In genomic region chrX:110444996-110445395, GRCh38 we compare ENCODE assay signal across 27 cellular contexts.
"Had no signal": no experiment of that assay in that cellular context is flagged by ENCODE, and none has a peak within 500 bp of the region (broad histone marks: within the 10 kb centered on the region; RNA-seq: fewer than 3 reads in every experiment).

No MANE protein-coding gene starts in this region.

- ATAC-seq: activated CD4-positive, CD25-positive, alpha-beta regulatory T cell treated with anti-CD3 and anti-CD28 coated beads, Interleukin-2, amount 50 U/mL, for 24 hours; naive thymus-derived CD4-positive, alpha-beta T cell; psoas muscle; stimulated activated naive B cell treated with anti-CD40 and anti-IgM and Interleukin-4, amounts not matched to agents 10 μg/mL and 1 μg/mL and 100 μg/mL, for 72 hours had no signal

- H3K79me2 ChIP-seq: parathyroid adenoma had no signal

- H3K9me3 ChIP-seq: psoas muscle, sigmoid colon, stomach, thyroid gland, upper lobe of left lung had no signal

- H3K9me3 Mint-ChIP-seq: activated CD4-positive, alpha-beta memory T cell treated with anti-CD3 and anti-CD28 coated beads for 36 hours; activated naive CD4-positive, alpha-beta T cell treated with anti-CD3 and anti-CD28 coated beads, Interleukin-2, amount 10 ng/mL, durations not matched to agents 7 days and 5 days; activated naive CD8-positive, alpha-beta T cell treated with anti-CD3 and anti-CD28 coated beads, Interleukin-2, amount 10 ng/mL, durations not matched to agents 7 days and 5 days; activated T-cell treated with anti-CD3 and anti-CD28 coated beads, Interleukin-2, amount 50 U/mL, for 24 hours; naive thymus-derived CD4-positive, alpha-beta T cell; neural crest cell; stimulated activated naive B cell treated with anti-CD40 and anti-IgM and Interleukin-4, amounts not matched to agents 10 μg/mL and 1 μg/mL and 100 μg/mL, for 72 hours had no signal

- H3K4me3 Mint-ChIP-seq: activated CD4-positive, alpha-beta memory T cell treated with anti-CD3 and anti-CD28 coated beads for 36 hours; activated naive CD4-positive, alpha-beta T cell treated with anti-CD3 and anti-CD28 coated beads, Interleukin-2, amount 10 ng/mL, durations not matched to agents 7 days and 5 days; activated naive CD8-positive, alpha-beta T cell treated with anti-CD3 and anti-CD28 coated beads, Interleukin-2, amount 10 ng/mL, durations not matched to agents 7 days and 5 days; activated T-cell treated with anti-CD3 and anti-CD28 coated beads, Interleukin-2, amount 50 U/mL, for 24 hours; naive thymus-derived CD4-positive, alpha-beta T cell; neural crest cell; stimulated activated naive B cell treated with anti-CD40 and anti-IgM and Interleukin-4, amounts not matched to agents 10 μg/mL and 1 μg/mL and 100 μg/mL, for 72 hours had no signal

- H3K27ac Mint-ChIP-seq: activated CD4-positive, alpha-beta memory T cell treated with anti-CD3 and anti-CD28 coated beads for 36 hours; activated naive CD4-positive, alpha-beta T cell treated with anti-CD3 and anti-CD28 coated beads, Interleukin-2, amount 10 ng/mL, durations not matched to agents 7 days and 5 days; activated naive CD8-positive, alpha-beta T cell treated with anti-CD3 and anti-CD28 coated beads, Interleukin-2, amount 10 ng/mL, durations not matched to agents 7 days and 5 days; activated T-cell treated with anti-CD3 and anti-CD28 coated beads, Interleukin-2, amount 50 U/mL, for 24 hours; naive thymus-derived CD4-positive, alpha-beta T cell; stimulated activated naive B cell treated with anti-CD40 and anti-IgM and Interleukin-4, amounts not matched to agents 10 μg/mL and 1 μg/mL and 100 μg/mL, for 72 hours had no signal

- H3K4me1 Mint-ChIP-seq: activated naive CD4-positive, alpha-beta T cell treated with anti-CD3 and anti-CD28 coated beads, Interleukin-2, amount 10 ng/mL, durations not matched to agents 7 days and 5 days; activated naive CD8-positive, alpha-beta T cell treated with anti-CD3 and anti-CD28 coated beads, Interleukin-2, amount 10 ng/mL, durations not matched to agents 7 days and 5 days had no signal

- H3K9ac ChIP-seq: parathyroid adenoma had no signal

- H3K36me3 ChIP-seq: brain microvascular endothelial cell, sigmoid colon, stomach, thyroid gland, upper lobe of left lung had no signal

- H3K27ac ChIP-seq: brain microvascular endothelial cell, parathyroid adenoma, psoas muscle, sigmoid colon, stomach, thyroid gland, upper lobe of left lung, VCaP had no signal

- FAIRE-seq: astrocyte, small intestine had no signal

- H3K4me3 ChIP-seq: psoas muscle, sigmoid colon, stomach, thyroid gland, upper lobe of left lung had no signal

- H2AFZ ChIP-seq: parathyroid adenoma had no signal

- H3K36me3 Mint-ChIP-seq: activated CD4-positive, alpha-beta memory T cell treated with anti-CD3 and anti-CD28 coated beads for 36 hours; activated naive CD4-positive, alpha-beta T cell treated with anti-CD3 and anti-CD28 coated beads, Interleukin-2, amount 10 ng/mL, durations not matched to agents 7 days and 5 days; activated naive CD8-positive, alpha-beta T cell treated with anti-CD3 and anti-CD28 coated beads, Interleukin-2, amount 10 ng/mL, durations not matched to agents 7 days and 5 days; naive thymus-derived CD4-positive, alpha-beta T cell; stimulated activated naive B cell treated with anti-CD40 and anti-IgM and Interleukin-4, amounts not matched to agents 10 μg/mL and 1 μg/mL and 100 μg/mL, for 72 hours had no signal

- H3K4me1 ChIP-seq: parathyroid adenoma, psoas muscle, sigmoid colon, stomach, thyroid gland, upper lobe of left lung had no signal

- H3K27me3 ChIP-seq: sigmoid colon, thyroid gland, upper lobe of left lung had no signal

- DNase-seq: activated CD4-positive, alpha-beta memory T cell treated with anti-CD3 and anti-CD28 coated beads for 36 hours; activated CD4-positive, alpha-beta T cell treated with anti-CD3 and anti-CD28 coated beads for 48 hours; activated CD8-positive, alpha-beta memory T cell treated with anti-CD3 and anti-CD28 coated beads, Interleukin-2, amount 50 U/mL, for 48 hours; activated gamma-delta T cell; activated naive CD4-positive, alpha-beta T cell treated with anti-CD3 and anti-CD28 coated beads, Interleukin-2, amount 10 ng/mL, durations not matched to agents 7 days and 5 days; activated naive CD8-positive, alpha-beta T cell treated with anti-CD3 and anti-CD28 coated beads, Interleukin-2, amount 10 ng/mL, durations not matched to agents 7 days and 5 days; activated T-cell treated with anti-CD3 and anti-CD28 coated beads, Interleukin-2, amount 50 U/mL, for 24 hours; amniotic stem cell; brain microvascular endothelial cell; central memory CD4-positive, alpha-beta T cell; dermis blood vessel endothelial cell; effector CD4-positive, alpha-beta T cell; midbrain; naive thymus-derived CD4-positive, alpha-beta T cell; psoas muscle; sigmoid colon; small intestine; stimulated activated CD4-positive, alpha-beta T cell treated with anti-CD3 and anti-CD28 coated beads, Interleukin-1b, Interleukin-23, amount 100 ng/mL, for 48 hours; stimulated activated naive B cell treated with anti-CD40 and anti-IgM and Interleukin-4, amounts not matched to agents 10 μg/mL and 1 μg/mL and 100 μg/mL, for 72 hours; stomach; thyroid gland; upper lobe of left lung had no signal
